17 cellular contexts compared by ENCODE assay signal in the genomic region with DNA sequence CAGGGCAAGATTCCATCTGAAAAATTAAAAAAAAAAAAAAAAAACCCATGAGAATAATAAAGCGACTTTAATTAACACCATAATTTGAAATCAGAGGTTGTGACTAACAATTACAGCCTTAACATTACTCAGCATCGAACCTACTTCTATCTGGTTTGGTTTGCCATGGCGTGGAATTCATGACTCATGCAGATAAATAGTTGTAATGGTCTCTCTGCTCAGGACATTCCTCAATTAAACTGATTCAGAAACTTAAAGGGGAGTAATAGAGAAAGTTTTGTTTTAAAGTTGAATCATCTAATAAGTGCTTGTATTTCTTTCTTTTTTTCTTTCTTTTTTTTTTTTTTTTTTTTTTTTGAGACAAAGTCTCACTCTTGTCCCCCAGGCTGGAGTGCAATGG.
DNase-seq lines count a peak whose midpoint lies in the region; ATAC-seq, FAIRE-seq and TF ChIP-seq lines count a peak whose summit lies in the region.
"Had no signal": no experiment of that assay in that cellular context is flagged by ENCODE, and none has a peak within 500 bp of the region (broad histone marks: within the 10 kb centered on the region; RNA-seq: fewer than 3 reads in every experiment).

No MANE protein-coding gene starts in this region.

- H3K27ac Mint-ChIP-seq in astrocyte (ENCODE audit: unreplicated experiment): no peak overlapping the region
- H3K27ac Mint-ChIP-seq: activated naive CD8-positive, alpha-beta T cell treated with anti-CD3 and anti-CD28 coated beads for 36 hours; stimulated activated naive CD8-positive, alpha-beta T cell treated with anti-CD3 and anti-CD28 coated beads, Interleukin-15, amount 100 ng/mL, for 72 hours had no signal

- no peak for ATAC-seq in GM19467 (IDR thresholded peaks at IDR 0.05; ENCODE audit: unreplicated experiment)
- ATAC-seq: HepG2; stimulated activated naive CD8-positive, alpha-beta T cell treated with anti-CD3 and anti-CD28 coated beads, Interleukin-15, amount 100 ng/mL, for 72 hours had no signal

- H3K36me3 ChIP-seq in astrocyte (ENCODE audit: insufficient read depth, low read length): no peaks in the 10 kb centered on the region
- H3K36me3 ChIP-seq in transverse colon: no peaks in the 10 kb centered on the region
- H3K36me3 ChIP-seq: colonic mucosa, neutrophil, WERI-Rb-1 had no signal

- DNase-seq in AG08395 (ENCODE audit: low spot score) (peak; percentile 77), HS-5 (ENCODE audit: low read depth) (peak; percentile 48), astrocyte (ENCODE audit: low read depth) (peak; percentile 88), foreskin melanocyte (peak; percentile 63), transverse colon (no peak), HT-29 (ENCODE audit: low spot score) (no peak), 8988T (no peak)
- DNase-seq: activated naive CD8-positive, alpha-beta T cell treated with anti-CD3 and anti-CD28 coated beads for 36 hours; AML-193; colonic mucosa; NCI-H1092; stimulated activated naive CD8-positive, alpha-beta T cell treated with anti-CD3 and anti-CD28 coated beads, Interleukin-15, amount 100 ng/mL, for 72 hours; WERI-Rb-1 had no signal

- intact Hi-C loops in transverse colon (cut with DNase I; ENCODE audit: low total_unique reads): no loop called here

- TF ChIP-seq CTCF in astrocyte (IDR thresholded peaks at IDR 0.05; ENCODE audit: insufficient read depth, low read depth, low read length) (no peak), transverse colon (IDR thresholded peaks at IDR 0.05) (no peak)

- no peaks in the 10 kb centered on the region for H3K27me3 Mint-ChIP-seq in astrocyte (ENCODE audit: low read depth, unreplicated experiment)
- H3K27me3 Mint-ChIP-seq: activated naive CD8-positive, alpha-beta T cell treated with anti-CD3 and anti-CD28 coated beads for 36 hours; stimulated activated naive CD8-positive, alpha-beta T cell treated with anti-CD3 and anti-CD28 coated beads, Interleukin-15, amount 100 ng/mL, for 72 hours had no signal

- H3K4me1 Mint-ChIP-seq in astrocyte (ENCODE audit: low read depth, unreplicated experiment): no peaks in the 10 kb centered on the region
- H3K4me1 Mint-ChIP-seq: activated naive CD8-positive, alpha-beta T cell treated with anti-CD3 and anti-CD28 coated beads for 36 hours; stimulated activated naive CD8-positive, alpha-beta T cell treated with anti-CD3 and anti-CD28 coated beads, Interleukin-15, amount 100 ng/mL, for 72 hours had no signal

- TF ChIP-seq EP300 in transverse colon (IDR thresholded peaks at IDR 0.05; ENCODE audit: low read depth): no peak

- no peak for TF ChIP-seq POLR2A in transverse colon (IDR thresholded peaks at IDR 0.05)

- H3K4me1 ChIP-seq in astrocyte (ENCODE audit: insufficient read depth, low read length) (no peaks in the 10 kb centered on the region), transverse colon (no peaks in the 10 kb centered on the region)
- H3K4me1 ChIP-seq: colonic mucosa had no signal

- H3K4me3 ChIP-seq in astrocyte (ENCODE audit: insufficient read depth, low read depth, low read length): no peak overlapping the region
- no peak overlapping the region for H3K4me3 ChIP-seq in transverse colon
- H3K4me3 ChIP-seq: colonic mucosa, smooth muscle cell had no signal

- H2AFZ ChIP-seq in astrocyte (ENCODE audit: low read depth, low read length): no peak overlapping the region

- peak; percentile 73 for FAIRE-seq in astrocyte (lab: Jason Lieb, UNC)
- FAIRE-seq: HepG2 had no signal

- H3K27me3 ChIP-seq in astrocyte (ENCODE audit: insufficient read depth, low read length) (no peaks in the 10 kb centered on the region), transverse colon (no peaks in the 10 kb centered on the region)
- H3K27me3 ChIP-seq: colonic mucosa, neutrophil had no signal

- H3K9me3 Mint-ChIP-seq in astrocyte (ENCODE audit: unreplicated experiment): no peaks in the 10 kb centered on the region
- H3K9me3 Mint-ChIP-seq: activated naive CD8-positive, alpha-beta T cell treated with anti-CD3 and anti-CD28 coated beads for 36 hours; stimulated activated naive CD8-positive, alpha-beta T cell treated with anti-CD3 and anti-CD28 coated beads, Interleukin-15, amount 100 ng/mL, for 72 hours had no signal

- no peak overlapping the region for H3K4me3 Mint-ChIP-seq in astrocyte (ENCODE audit: unreplicated experiment)
- H3K4me3 Mint-ChIP-seq: activated naive CD8-positive, alpha-beta T cell treated with anti-CD3 and anti-CD28 coated beads for 36 hours; stimulated activated naive CD8-positive, alpha-beta T cell treated with anti-CD3 and anti-CD28 coated beads, Interleukin-15, amount 100 ng/mL, for 72 hours had no signal

- WGBS in transverse colon (ENCODE audit: low coverage in 1 of 2), 2 donors: 84 to 90% methylated on average over 3 of the region's 3 CpGs

- H3K79me2 ChIP-seq in astrocyte (ENCODE audit: insufficient read depth, low read length): no peaks in the 10 kb centered on the region

- no peak overlapping the region for H3K4me2 ChIP-seq in astrocyte (ENCODE audit: low read length)
- H3K4me2 ChIP-seq: smooth muscle cell had no signal

- H3K9ac ChIP-seq in astrocyte (ENCODE audit: low read length): no peak overlapping the region

- H3K36me3 Mint-ChIP-seq in astrocyte (ENCODE audit: low read depth, unreplicated experiment): peaks cover 1% of the 10 kb centered on the region
- H3K36me3 Mint-ChIP-seq: activated naive CD8-positive, alpha-beta T cell treated with anti-CD3 and anti-CD28 coated beads for 36 hours had no signal

- no peaks in the 10 kb centered on the region for H4K20me1 ChIP-seq in astrocyte (ENCODE audit: insufficient read depth, low read length)

- no peak overlapping the region for H3K27ac ChIP-seq in astrocyte (ENCODE audit: low read depth, low read length)
- H3K27ac ChIP-seq in transverse colon: no peak overlapping the region
- H3K27ac ChIP-seq: colonic mucosa, neutrophil, WERI-Rb-1 had no signal

- in situ Hi-C loops in transverse colon (cut with MboI; ENCODE audit: low pct_ligation_motif_present in 1 of 4, low pct_unique_long_range_greater_than_20kb in 1 of 4, low sequenced_read_pairs in 3 of 4): no loop called here

- H3K9me3 ChIP-seq in astrocyte (ENCODE audit: insufficient read depth, low read depth, low read length) (no peaks in the 10 kb centered on the region), transverse colon (no peaks in the 10 kb centered on the region)
- H3K9me3 ChIP-seq: colonic mucosa, neutrophil had no signal

Comparison
In these comparisons a context has a peak if more than half of its experiments do, and no peak if none do; other contexts are left out.
1. DNase-seq: peak in AG08395 (single experiment), HS-5 (single experiment), astrocyte (single experiment) and foreskin melanocyte (single experiment); none in transverse colon (single experiment), HT-29 (single experiment) and 8988T (single experiment).